1 cellular context compared by ENCODE assay signal in genomic region chr19:47863514-47863936, GRCh38.
TF ChIP-seq lines count a peak whose summit lies in the region.

No MANE protein-coding gene starts in this region.

TF ChIP-seq in GM12878, 131 proteins besides CTCF, POLR2A, EP300 and RAD21 (continued from another document):
- TF ChIP-seq MAX (IDR thresholded peaks at IDR 0.05; ENCODE audit: low read depth, low read length): no peak
